ENCODE assay signal across 29 cellular contexts in genomic region chr6:56318851-56319250, GRCh38.
"Had no signal": no experiment of that assay in that cellular context is flagged by ENCODE, and none has a peak within 500 bp of the region (broad histone marks: within the 10 kb centered on the region; RNA-seq: fewer than 3 reads in every experiment).

No MANE protein-coding gene starts in this region.

- ATAC-seq: activated naive CD8-positive, alpha-beta T cell treated with anti-CD3 and anti-CD28 coated beads, Interleukin-2, amount 50 U/mL, for 24 hours; activated T-cell treated with anti-CD3 and anti-CD28 coated beads, Interleukin-2, amount 50 U/mL, for 4 hours; Panc1 had no signal

- H3K36me3 ChIP-seq: brain microvascular endothelial cell, MG63, SJCRH30 had no signal

- DNase-seq: activated CD4-positive, alpha-beta T cell treated with anti-CD3 and anti-CD28 coated beads, Interleukin-2, amount 10 ng/mL, durations not matched to agents 7 days and 5 days; activated CD4-positive, alpha-beta T cell treated with anti-CD3 and anti-CD28 coated beads, Interleukin-2, amount 50 U/mL, for 48 hours; activated CD8-positive, alpha-beta memory T cell treated with anti-CD3 and anti-CD28 coated beads, Interleukin-2, amount 50 U/mL, for 4 hours; activated gamma-delta T cell treated with Interleukin-2 at 50 U/mL for 16 hours; activated naive CD4-positive, alpha-beta T cell treated with anti-CD3 and anti-CD28 coated beads, Interleukin-2, amount 10 ng/mL, durations not matched to agents 7 days and 5 days; activated naive CD8-positive, alpha-beta T cell treated with anti-CD3 and anti-CD28 coated beads, Interleukin-2, amount 50 U/mL, for 24 hours; activated T-cell treated with anti-CD3 and anti-CD28 coated beads for 4 hours; activated T-cell treated with anti-CD3 and anti-CD28 coated beads, Interleukin-2, amount 50 U/mL, for 4 hours; aorta; brain microvascular endothelial cell; central memory CD4-positive, alpha-beta T cell; Kasumi-1; KG1; MG63; NCI-H1048; NCI-H1105 treated with DMSO at 0.1 percent for 48 hours; NCI-H1436; NCI-H1694; NCI-H1930; NCI-H2081 treated with DMSO at 0.1 percent for 48 hours; NCI-H2171; NCI-H345; NCI-H524; NCI-H69; NCI-H82; SHP77; SJCRH30 had no signal

- H3K4me3 ChIP-seq: MG63, SJCRH30, SK-N-MC had no signal

- H3K27me3 ChIP-seq: brain microvascular endothelial cell, MG63, SJCRH30 had no signal

- H3K27ac ChIP-seq: brain microvascular endothelial cell, SJCRH30, SK-N-MC had no signal

- H3K9me3 ChIP-seq: MG63, SJCRH30 had no signal

- H3K4me1 ChIP-seq: SJCRH30 had no signal
